11 cellular contexts compared by ENCODE assay signal in the genomic region with DNA sequence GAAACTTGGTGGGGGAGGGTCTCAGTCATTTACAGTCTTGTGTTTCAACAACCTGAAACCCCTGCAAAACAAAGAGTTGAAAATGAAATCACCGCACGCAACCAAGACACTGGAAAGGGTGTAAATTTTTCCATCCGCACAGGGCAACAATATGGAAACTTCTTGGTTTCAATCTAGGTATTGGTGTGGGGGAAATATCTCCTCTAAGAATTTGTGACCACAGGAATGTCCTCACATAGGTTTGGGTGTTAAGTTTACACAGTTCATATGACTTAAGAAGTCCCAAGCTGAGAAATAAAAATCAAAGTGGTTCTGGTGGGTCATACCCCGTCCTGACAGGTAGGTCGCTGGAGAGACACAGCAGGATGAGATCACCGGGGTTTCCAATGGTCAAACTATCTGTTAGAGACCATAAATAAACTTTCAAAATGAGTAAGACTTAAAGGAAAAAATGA. TPM values are rescaled to one million over a fixed set of nuclear protein-coding genes. Genes with fewer than 3 reads are reported as not detected.
A peak's percentile ranks its signal among the peaks of the same experiment; 100 is the strongest.
DNase-seq lines count a peak whose midpoint lies in the region; ATAC-seq and TF ChIP-seq lines count a peak whose summit lies in the region.
"Had no signal": no experiment of that assay in that cellular context is flagged by ENCODE, and none has a peak within 500 bp of the region (broad histone marks: within the 10 kb centered on the region; RNA-seq: fewer than 3 reads in every experiment).

No MANE protein-coding gene starts in this region.

- H3K9me3 Mint-ChIP-seq in activated CD4-positive, alpha-beta memory T cell treated with anti-CD3 and anti-CD28 coated beads for 36 hours: no peaks in the 10 kb centered on the region
- peaks cover 0 to 4% (median 0%) of the 10 kb centered on the region in 5 donors for H3K9me3 Mint-ChIP-seq in CD8-positive, alpha-beta memory T cell

- peak overlapping the region; percentile 53 for H3K27ac Mint-ChIP-seq in activated CD4-positive, alpha-beta memory T cell treated with anti-CD3 and anti-CD28 coated beads for 36 hours
- H3K27ac Mint-ChIP-seq in CD8-positive, alpha-beta memory T cell: no peak overlapping the region

- peak; percentile 81 for ATAC-seq in HG02885 (IDR thresholded peaks at IDR 0.05; ENCODE audit: poor library complexity, unreplicated experiment)

- no peaks in the 10 kb centered on the region for H3K9me3 ChIP-seq in CD8-positive, alpha-beta memory T cell (ENCODE audit: low read length)
- no peaks in the 10 kb centered on the region for H3K9me3 ChIP-seq in tibial nerve

- H3K27ac ChIP-seq in CD8-positive, alpha-beta memory T cell (ENCODE audit: low read depth, low read length): no peak overlapping the region
- H3K27ac ChIP-seq in tibial nerve: no peak overlapping the region

- POLR2A ChIA-PET in activated CD4-positive, alpha-beta memory T cell treated with anti-CD3 and anti-CD28 coated beads for 36 hours (lab: Charles Lee): no interaction called here
- POLR2A ChIA-PET in CD8-positive, alpha-beta memory T cell (lab: Charles Lee): no interaction called here

- WGBS in tibial nerve, 2 donors: 87 to 88% methylated on average over 6 of the region's 6 CpGs

- no peak overlapping the region for H3K4me3 ChIP-seq in CD8-positive, alpha-beta memory T cell (ENCODE audit: low read length)
- H3K4me3 ChIP-seq in tibial nerve: no peak overlapping the region

- no peaks in the 10 kb centered on the region for H3K36me3 Mint-ChIP-seq in activated CD4-positive, alpha-beta memory T cell treated with anti-CD3 and anti-CD28 coated beads for 36 hours
- no peaks in the 10 kb centered on the region for H3K36me3 Mint-ChIP-seq in CD8-positive, alpha-beta memory T cell

- no peak for TF ChIP-seq POLR2A in tibial nerve (IDR thresholded peaks at IDR 0.05)

- H3K4me1 ChIP-seq in CD8-positive, alpha-beta memory T cell (ENCODE audit: insufficient read depth, low read length): no peaks in the 10 kb centered on the region
- H3K4me1 ChIP-seq in tibial nerve: no peaks in the 10 kb centered on the region

- CTCF ChIA-PET in activated CD4-positive, alpha-beta memory T cell treated with anti-CD3 and anti-CD28 coated beads for 36 hours (lab: Charles Lee): no interaction called here
- CTCF ChIA-PET in CD8-positive, alpha-beta memory T cell (lab: Charles Lee): no interaction called here

- intact Hi-C loops in activated CD4-positive, alpha-beta memory T cell treated with anti-CD3 and anti-CD28 coated beads for 36 hours (cut with micrococcal nuclease): loop anchor here (1.0 kb wide), 2 partner anchors 295 to 321 kb away; no protein-coding TSS in a partner anchor

- no peaks in the 10 kb centered on the region for H3K27me3 ChIP-seq in CD8-positive, alpha-beta memory T cell (ENCODE audit: insufficient read depth, low read length, poor library complexity, severe bottlenecking)
- no peaks in the 10 kb centered on the region for H3K27me3 ChIP-seq in tibial nerve

- peaks cover 28% of the 10 kb centered on the region for H3K4me1 Mint-ChIP-seq in activated CD4-positive, alpha-beta memory T cell treated with anti-CD3 and anti-CD28 coated beads for 36 hours (ENCODE audit: low read depth)
- no peaks in the 10 kb centered on the region for H3K4me1 Mint-ChIP-seq in CD8-positive, alpha-beta memory T cell

- H3K27me3 Mint-ChIP-seq in activated CD4-positive, alpha-beta memory T cell treated with anti-CD3 and anti-CD28 coated beads for 36 hours: peaks cover 23% of the 10 kb centered on the region
- H3K27me3 Mint-ChIP-seq in CD8-positive, alpha-beta memory T cell: peaks cover 13 to 48% of the 10 kb centered on the region in 2 donors

- no peak for TF ChIP-seq EP300 in tibial nerve (IDR thresholded peaks at IDR 0.05)

- peak; percentile 29 for DNase-seq in GM19240 (ENCODE audit: insufficient read length, low spot score)
- peak; percentile 51 for DNase-seq in activated CD4-positive, alpha-beta memory T cell treated with anti-CD3 and anti-CD28 coated beads for 36 hours
- DNase-seq in CD8-positive, alpha-beta memory T cell: no peak
- no peak for DNase-seq in tibial nerve (ENCODE audit: low spot score in 2 of 2)
- DNase-seq in putamen (ENCODE audit: low spot score): no peak
- no peak for DNase-seq in LoVo (ENCODE audit: low spot score)
- DNase-seq: Calu3 had no signal

- TF ChIP-seq CTCF in GM12873 (IDR thresholded peaks at IDR 0.05; ENCODE audit: insufficient read depth, low read depth, low read length, missing control alignments) (peak; percentile 25), tibial nerve (IDR thresholded peaks at IDR 0.05) (no peak)

- H3K4me3 Mint-ChIP-seq in activated CD4-positive, alpha-beta memory T cell treated with anti-CD3 and anti-CD28 coated beads for 36 hours: no peak overlapping the region
- no peak overlapping the region for H3K4me3 Mint-ChIP-seq in CD8-positive, alpha-beta memory T cell

- no peaks in the 10 kb centered on the region for H3K36me3 ChIP-seq in CD8-positive, alpha-beta memory T cell (ENCODE audit: insufficient read depth, low read length)
- no peaks in the 10 kb centered on the region for H3K36me3 ChIP-seq in tibial nerve

RNA-seq across cellular contexts. Expression of gene PIP5K1B, which starts 51.9 kb away (rescaled TPM):
- total RNA-seq in activated CD4-positive, alpha-beta memory T cell treated with anti-CD3 and anti-CD28 coated beads for 36 hours: 1 to 10 TPM; 1.1 to 1.6 TPM
- 1 to 10 TPM; 3.1 TPM for total RNA-seq in CD8-positive, alpha-beta memory T cell
- not detected for polyA plus RNA-seq in CD8-positive, alpha-beta memory T cell
- total RNA-seq in tibial nerve: 1 to 10 TPM in 3 of 4 donors, under 1 TPM in 1; 0.20 to 6.8 (median 3.5) TPM
- total RNA-seq: HT1080, osteoblast had no signal

Comparison
In these comparisons a context has a peak if more than half of its experiments do, and no peak if none do; other contexts are left out.
1. DNase-seq: peak in GM19240 (single experiment) and activated CD4-positive, alpha-beta memory T cell treated with anti-CD3 and anti-CD28 coated beads for 36 hours (single experiment); none in CD8-positive, alpha-beta memory T cell (0 of 5), tibial nerve (0 of 2), putamen (single experiment) and LoVo (single experiment).